11 cellular contexts compared by ENCODE assay signal in genomic region chr21:34812510-34813265, GRCh38.
DNase-seq lines count a peak whose midpoint lies in the region; ATAC-seq and TF ChIP-seq lines count a peak whose summit lies in the region.
"Had no signal": no experiment of that assay in that cellular context is flagged by ENCODE, and none has a peak within 500 bp of the region (broad histone marks: within the 10 kb centered on the region; RNA-seq: fewer than 3 reads in every experiment).

No MANE protein-coding gene starts in this region.

- peak overlapping the region; percentile 77 for H2AK5ac ChIP-seq in trophoblast cell (ENCODE audit: low read length)

- no peaks in the 10 kb centered on the region for H3K27me3 ChIP-seq in trophoblast cell (ENCODE audit: insufficient read depth, low read length)
- H3K27me3 ChIP-seq: right lobe of liver had no signal

- H3K79me1 ChIP-seq in trophoblast cell (ENCODE audit: low read length), result peaks cover 72% of the 10 kb centered on the region

- peak overlapping the region; percentile 96 for H4K91ac ChIP-seq in trophoblast cell (ENCODE audit: low read depth, low read length)

- peak overlapping the region; percentile 86 for H3K14ac ChIP-seq in trophoblast cell (ENCODE audit: low read length)

- H3K23ac ChIP-seq in trophoblast cell (ENCODE audit: low read length), result no peak overlapping the region

- peak overlapping the region; percentile 69 for H2BK5ac ChIP-seq in trophoblast cell (ENCODE audit: low read depth, low read length, poor library complexity)

- H3K18ac ChIP-seq in trophoblast cell (ENCODE audit: low read length), result peak overlapping the region; percentile 71

- H4K12ac ChIP-seq in trophoblast cell (ENCODE audit: low read depth, low read length), result no peak overlapping the region

- H2BK120ac ChIP-seq in trophoblast cell (ENCODE audit: insufficient read depth, low read length, poor library complexity), result peak overlapping the region; percentile 80

- H3K9me3 ChIP-seq in trophoblast cell (ENCODE audit: insufficient read depth, low read depth, low read length), result no peaks in the 10 kb centered on the region
- H3K9me3 ChIP-seq: right lobe of liver had no signal

- H3K4me3 ChIP-seq in choroid plexus epithelial cell (ENCODE audit: low read depth, low read length) (no peak overlapping the region), trophoblast cell (ENCODE audit: low read depth, low read length) (no peak overlapping the region)
- H3K4me3 ChIP-seq: right lobe of liver had no signal

- no peak overlapping the region for H3K4me2 ChIP-seq in trophoblast cell (ENCODE audit: low read length)

- H2AFZ ChIP-seq in trophoblast cell (ENCODE audit: insufficient read depth, low read length, poor library complexity), result peak overlapping the region; percentile 32

- peak overlapping the region; percentile 67 for H4K8ac ChIP-seq in trophoblast cell (ENCODE audit: low read depth, low read length)

- H3K4me1 ChIP-seq in trophoblast cell (ENCODE audit: control insufficient read depth in 1 of 2, insufficient read depth in 2 of 2, low read length in 2 of 2), result peaks cover 71 to 74% of the 10 kb centered on the region in 2 experiments

- no peak overlapping the region for H3K9ac ChIP-seq in trophoblast cell (ENCODE audit: low read length)

- TF ChIP-seq CTCF in choroid plexus epithelial cell (conservative IDR thresholded peaks at IDR 0.05; ENCODE audit: low read depth, low read length), result no peak

- peak overlapping the region; percentile 86 for H2BK12ac ChIP-seq in trophoblast cell (ENCODE audit: low read length)

- peak overlapping the region; percentile 94 for H3K27ac ChIP-seq in trophoblast cell (ENCODE audit: low read depth, low read length)
- H3K27ac ChIP-seq: right lobe of liver had no signal

- no CpG with 5 or more reads among the region's 6 CpGs for WGBS in trophoblast cell (ENCODE audit: extremely low coverage, insufficient coverage, insufficient read length)

- DNase-seq in EL, result peak; percentile 96
- peak; percentile 48 for DNase-seq in NCI-H510A treated with DMSO at 0.1 percent for 48 hours (lab: John Stamatoyannopoulos, UW)
- DNase-seq in choroid plexus epithelial cell (ENCODE audit: low read depth), result peak; percentile 96
- peak; percentile 76 to 92 for DNase-seq in trophoblast cell
- DNase-seq in activated naive CD4-positive, alpha-beta T cell (lab: John Stamatoyannopoulos, UW), result no peak
- no peak for DNase-seq in NCI-H187 (lab: John Stamatoyannopoulos, UW)
- DNase-seq: activated CD4-positive, alpha-beta T cell treated with anti-CD3 and anti-CD28 coated beads, Interleukin-2, amount 50 U/mL, for 4 hours; right lobe of liver; stimulated activated naive CD4-positive, alpha-beta T cell treated with Interleukin-2 at 50 U/mL for 16 hours had no signal

- H3K36me3 ChIP-seq in trophoblast cell (ENCODE audit: control insufficient read depth in 1 of 2, insufficient read depth in 2 of 2, low read length in 2 of 2), result peaks cover 23 to 29% of the 10 kb centered on the region in 2 experiments
- H3K36me3 ChIP-seq: right lobe of liver had no signal

- H3K4ac ChIP-seq in trophoblast cell (ENCODE audit: low read depth, low read length), result peak overlapping the region; percentile 29

- ATAC-seq in HG02623 (IDR thresholded peaks at IDR 0.05; ENCODE audit: unreplicated experiment) (no peak), HG02642 (IDR thresholded peaks at IDR 0.05; ENCODE audit: poor library complexity, unreplicated experiment) (no peak)

- peaks cover 17% of the 10 kb centered on the region for H3K79me2 ChIP-seq in trophoblast cell (ENCODE audit: control insufficient read depth, insufficient read depth, low read length, poor library complexity)

Comparison
In these comparisons a context has a peak if more than half of its experiments do, and no peak if none do; other contexts are left out.
1. DNase-seq: peak in EL (single experiment), NCI-H510A treated with DMSO at 0.1 percent for 48 hours (single experiment), choroid plexus epithelial cell (single experiment) and trophoblast cell (2 of 2); none in activated naive CD4-positive, alpha-beta T cell (0 of 4) and NCI-H187 (0 of 2).